ENCODE assay signal across 10 cellular contexts in the genomic region with DNA sequence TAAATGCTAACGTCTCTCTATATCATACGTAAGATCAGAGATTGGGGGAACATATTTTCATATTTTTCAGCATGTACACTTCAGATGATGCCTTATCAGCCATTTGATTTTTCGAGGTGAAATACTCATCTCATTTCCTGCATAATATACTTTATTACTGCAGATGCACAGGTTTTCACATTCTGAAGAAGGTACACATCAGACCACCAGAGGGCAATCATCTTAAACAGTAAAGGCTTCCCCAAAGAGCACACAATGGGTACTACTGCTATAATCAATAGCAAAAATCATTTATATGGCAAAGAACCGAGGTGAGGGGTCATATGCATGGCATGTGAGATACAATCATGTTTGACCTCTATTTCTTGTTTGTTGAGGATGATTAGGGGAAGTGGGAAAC.
DNase-seq lines count a peak whose midpoint lies in the region; ATAC-seq and TF ChIP-seq lines count a peak whose summit lies in the region.
"Had no signal": no experiment of that assay in that cellular context is flagged by ENCODE, and none has a peak within 500 bp of the region (broad histone marks: within the 10 kb centered on the region; RNA-seq: fewer than 3 reads in every experiment).

No MANE protein-coding gene starts in this region.

- TF ChIP-seq CTCF in CD14-positive monocyte (IDR thresholded peaks at IDR 0.05) (peak; percentile 71), mammary epithelial cell (conservative IDR thresholded peaks at IDR 0.05 in 1 of 2, IDR thresholded peaks at IDR 0.05 in 1 of 2; ENCODE audit: extremely low read depth in 1 of 2, insufficient read depth in 1 of 2, low read depth in 1 of 2, low read length in 2 of 2) (peak; percentile 13 to 16), nephron (IDR thresholded peaks at IDR 0.05; ENCODE audit: unreplicated experiment in 3 of 3) (peak; percentile 58 to 62 (median 60))

- no peak overlapping the region for H3K4me3 ChIP-seq in mammary epithelial cell (replicated peaks in 1 of 3; ENCODE audit: insufficient read depth in 1 of 3, low read depth in 2 of 3, low read length in 3 of 3)

- CTCF ChIA-PET in mammary epithelial cell (lab: Charles Lee; ENCODE audit: low non-redundant PET): no interaction called here

- no peaks in the 10 kb centered on the region for H3K9me3 Mint-ChIP-seq in CD14-positive monocyte
- no peaks in the 10 kb centered on the region for H3K9me3 Mint-ChIP-seq in nephron
- H3K9me3 Mint-ChIP-seq: IgD-negative memory B cell had no signal

- no peaks in the 10 kb centered on the region for H3K79me2 ChIP-seq in mammary epithelial cell (ENCODE audit: insufficient read depth, low read length)

- H2AFZ ChIP-seq in mammary epithelial cell (ENCODE audit: low read depth, low read length): no peak overlapping the region

- H3K27me3 Mint-ChIP-seq in CD14-positive monocyte (ENCODE audit: low read depth in 3 of 3) (no peaks in the 10 kb centered on the region), nephron (ENCODE audit: low read depth) (no peaks in the 10 kb centered on the region)

- intact Hi-C loops in CD14-positive monocyte (cut with micrococcal nuclease): loop anchor here in 1 of 2 donors (10.0 kb wide), 1 partner anchor 120 kb away; the partner anchor contains the start of gene EPB41L3
- intact Hi-C loops in mammary epithelial cell (cut with micrococcal nuclease): no loop called here

- no peak overlapping the region for H3K27ac ChIP-seq in mammary epithelial cell (ENCODE audit: insufficient read depth, low read depth, low read length)
- H3K27ac ChIP-seq: epithelial cell of prostate had no signal

- H3K4me2 ChIP-seq in mammary epithelial cell (ENCODE audit: insufficient read depth, low read depth, low read length): no peak overlapping the region

- DNase-seq in CD14-positive monocyte (ENCODE audit: low spot score): no peak
- peak; percentile 57 for DNase-seq in NCI-H1694 (lab: John Stamatoyannopoulos, UW)
- DNase-seq in mammary epithelial cell: no peak
- DNase-seq in HPDE6-E6E7 (ENCODE audit: extremely low spot score): no peak
- DNase-seq in occipital lobe (lab: John Stamatoyannopoulos, UW): no peak

- H3K27ac Mint-ChIP-seq in CD14-positive monocyte (no peak overlapping the region), nephron (no peak overlapping the region)
- H3K27ac Mint-ChIP-seq: IgD-negative memory B cell had no signal

- no peak overlapping the region for H3K4me3 Mint-ChIP-seq in CD14-positive monocyte
- H3K4me3 Mint-ChIP-seq in nephron: no peak overlapping the region
- H3K4me3 Mint-ChIP-seq: IgD-negative memory B cell had no signal

- H3K36me3 Mint-ChIP-seq in CD14-positive monocyte: peaks cover 23 to 36% of the 10 kb centered on the region in 2 donors
- H3K36me3 Mint-ChIP-seq in nephron (ENCODE audit: low read depth): peaks cover 3% of the 10 kb centered on the region
- H3K36me3 Mint-ChIP-seq: IgD-negative memory B cell had no signal

- H3K9ac ChIP-seq in mammary epithelial cell (ENCODE audit: insufficient read depth, low read length): no peak overlapping the region

- no TSS peak for BruUV-seq in mammary epithelial cell (replicated peaks; lab: Mats Ljungman, UMichigan)

- 38% methylated on average over 4 of the region's 4 CpGs for WGBS in mammary epithelial cell (ENCODE audit: low coverage, missing lambda C conversion rate)

- H4K20me1 ChIP-seq in mammary epithelial cell (ENCODE audit: insufficient read depth, low read length): no peaks in the 10 kb centered on the region

- ATAC-seq in GM18519 (IDR thresholded peaks at IDR 0.05; ENCODE audit: low FRiP score, unreplicated experiment) (peak; percentile 73), GM21619 (IDR thresholded peaks at IDR 0.05; ENCODE audit: unreplicated experiment) (no peak)

- peaks cover 6% of the 10 kb centered on the region for H3K9me3 ChIP-seq in mammary epithelial cell (replicated peaks; ENCODE audit: insufficient read depth, low read length)

- no peaks in the 10 kb centered on the region for H3K4me1 ChIP-seq in mammary epithelial cell (ENCODE audit: insufficient read depth, low read length)

- dilution Hi-C loops in mammary epithelial cell (cut with HindIII; ENCODE audit: low sequenced_read_pairs): no loop called here

- no peaks in the 10 kb centered on the region for H3K36me3 ChIP-seq in mammary epithelial cell (ENCODE audit: insufficient read depth, low read length)

- in situ Hi-C loops in mammary epithelial cell (cut with MboI; ENCODE audit: low sequenced_read_pairs in 2 of 2): no loop called here

- peaks cover 4% of the 10 kb centered on the region for H3K4me1 Mint-ChIP-seq in CD14-positive monocyte
- peaks cover 1% of the 10 kb centered on the region for H3K4me1 Mint-ChIP-seq in nephron
- H3K4me1 Mint-ChIP-seq: IgD-negative memory B cell had no signal

- no peaks in the 10 kb centered on the region for H3K27me3 ChIP-seq in mammary epithelial cell (ENCODE audit: insufficient read depth, low read length)

Comparison
In these comparisons a context has a peak if more than half of its experiments do, and no peak if none do; other contexts are left out.
1. CTCF ChIP-seq: peak in every context shown above with its lines; median percentile 71 in CD14-positive monocyte; 60 in nephron; 14 in mammary epithelial cell.